Comparison of ENCODE assay signal across 8 cellular contexts in genomic region chrX:38800981-38801845, GRCh38. TPM values are rescaled to one million over a fixed set of nuclear protein-coding genes. Genes with fewer than 3 reads are reported as not detected.
DNase-seq lines count a peak whose midpoint lies in the region; ATAC-seq and TF ChIP-seq lines count a peak whose summit lies in the region.

Gene MID1IP1 (plus strand): TSS chrX:38801459. CDS start chrX:38804947, 3,488 bp downstream.

- intact Hi-C loops in activated CD4-positive, alpha-beta memory T cell treated with anti-CD3 and anti-CD28 coated beads for 36 hours (cut with micrococcal nuclease): loop anchor here (1.0 to 10.0 kb wide), 5 partner anchors 61 to 1371 kb away; no protein-coding TSS in a partner anchor
- intact Hi-C loops in left colon (cut with DNase I, micrococcal nuclease): no loop called here

- H3K9me3 Mint-ChIP-seq in activated CD4-positive, alpha-beta memory T cell treated with anti-CD3 and anti-CD28 coated beads for 36 hours: no peaks in the 10 kb centered on the region

- ATAC-seq in HG03095 (IDR thresholded peaks at IDR 0.05; ENCODE audit: unreplicated experiment) (peak; percentile 40), left colon (peak; percentile 65)

- peak within 1 kb of the TSS; percentile 96 for H3K4me3 Mint-ChIP-seq in activated CD4-positive, alpha-beta memory T cell treated with anti-CD3 and anti-CD28 coated beads for 36 hours

- POLR2A ChIA-PET in activated CD4-positive, alpha-beta memory T cell treated with anti-CD3 and anti-CD28 coated beads for 36 hours (lab: Charles Lee): interaction anchor here (0.8 to 2.1 kb wide), 2 partner anchors 15 to 508 kb away, joined by 3 to 10 read pairs; no protein-coding TSS in a partner anchor

- CTCF ChIA-PET in activated CD4-positive, alpha-beta memory T cell treated with anti-CD3 and anti-CD28 coated beads for 36 hours (lab: Charles Lee): no interaction called here

- H3K27me3 Mint-ChIP-seq in activated CD4-positive, alpha-beta memory T cell treated with anti-CD3 and anti-CD28 coated beads for 36 hours: no peaks in the 10 kb centered on the region

- DNase-seq in GM10266 (ENCODE audit: extremely low spot score) (peak; percentile 80), NCI-H460 (ENCODE audit: extremely low read depth, low read depth) (peak; percentile 93), dermis microvascular lymphatic vessel endothelial cell (ENCODE audit: low read depth in 2 of 2) (peak; percentile 78 to 92), left colon (peak; percentile 88 to 93), NK-92 (lab: John Stamatoyannopoulos, UW; ENCODE audit: unreplicated experiment) (no peak)
- peak; percentile 89 for DNase-seq in activated CD4-positive, alpha-beta memory T cell treated with anti-CD3 and anti-CD28 coated beads for 36 hours
- peak; percentile 71 for DNase-seq in stimulated activated CD4-positive, alpha-beta T cell treated with anti-CD3 and anti-CD28 coated beads, Interleukin-15, amount 100 ng/mL, for 48 hours (ENCODE audit: low read depth in 2 of 2)

- TF ChIP-seq CTCF in GM10266 (IDR thresholded peaks at IDR 0.05; ENCODE audit: control insufficient read depth, insufficient read depth, low read depth, missing control alignments): no peak

- H3K36me3 Mint-ChIP-seq in activated CD4-positive, alpha-beta memory T cell treated with anti-CD3 and anti-CD28 coated beads for 36 hours: peaks cover 36% of the 10 kb centered on the region

- H3K4me1 Mint-ChIP-seq in activated CD4-positive, alpha-beta memory T cell treated with anti-CD3 and anti-CD28 coated beads for 36 hours (ENCODE audit: low read depth): peaks cover 2% of the 10 kb centered on the region

- H3K27ac Mint-ChIP-seq in activated CD4-positive, alpha-beta memory T cell treated with anti-CD3 and anti-CD28 coated beads for 36 hours: peak within 1 kb of the TSS; percentile 94

RNA-seq across cellular contexts. Expression of gene MID1IP1, which starts in this region (rescaled TPM):
- 157 and 166 TPM in 2 replicates for total RNA-seq in NCI-H460 (2014; rRNA removed; shearing (Covaris generic))
- polyA plus RNA-seq in NCI-H460 (2014; cell fraction: nucleus; rRNA removed): 193 and 228 TPM in 2 replicates
- total RNA-seq in activated CD4-positive, alpha-beta memory T cell treated with anti-CD3 and anti-CD28 coated beads for 36 hours: 10 to 100 TPM; 78.7 to 84.8 TPM
- total RNA-seq in dermis microvascular lymphatic vessel endothelial cell: 8.3 and 14.9 TPM in 2 replicates
- total RNA-seq in left colon: 10 to 100 TPM; 33.3 to 34.0 TPM
